In genomic region chr9:73566627-73567026, GRCh38 we compare ENCODE assay signal across 21 cellular contexts.
"Had no signal": no experiment of that assay in that cellular context is flagged by ENCODE, and none has a peak within 500 bp of the region (broad histone marks: within the 10 kb centered on the region; RNA-seq: fewer than 3 reads in every experiment).

No MANE protein-coding gene starts in this region.

- H3K36me3 ChIP-seq: colonic mucosa, esophagus muscularis mucosa, esophagus squamous epithelium, gastrocnemius medialis, gastroesophageal sphincter, heart left ventricle, heart right ventricle had no signal

- H3K4me3 ChIP-seq: colonic mucosa, coronary artery, dorsolateral prefrontal cortex, esophagus muscularis mucosa, esophagus squamous epithelium, gastrocnemius medialis, gastroesophageal sphincter, heart left ventricle, heart right ventricle had no signal

- FAIRE-seq: colon, endothelial cell of umbilical vein had no signal

- H3K27ac ChIP-seq: colonic mucosa, coronary artery, dorsolateral prefrontal cortex, epithelial cell of prostate, esophagus muscularis mucosa, esophagus squamous epithelium, foreskin keratinocyte, gastrocnemius medialis, gastroesophageal sphincter, heart left ventricle, heart right ventricle had no signal

- DNase-seq: colonic mucosa; cortex of kidney; dermis blood vessel endothelial cell; effector CD4-positive, alpha-beta T cell; effector CD8-positive, alpha-beta T cell; effector memory CD4-positive, alpha-beta T cell; effector memory CD8-positive, alpha-beta T cell; esophagus squamous epithelium; foreskin fibroblast; foreskin keratinocyte; gastrocnemius medialis; heart right ventricle had no signal

- H3K4me1 ChIP-seq: colonic mucosa, esophagus muscularis mucosa, esophagus squamous epithelium, foreskin keratinocyte, gastrocnemius medialis, gastroesophageal sphincter, heart left ventricle, heart right ventricle had no signal

- H3K9me3 ChIP-seq: colonic mucosa, esophagus muscularis mucosa, esophagus squamous epithelium, gastrocnemius medialis, gastroesophageal sphincter had no signal

- ATAC-seq: effector memory CD8-positive, alpha-beta T cell; esophagus mucosa; gastrocnemius medialis; gastroesophageal sphincter had no signal

- H3K27me3 ChIP-seq: colonic mucosa, esophagus muscularis mucosa, esophagus squamous epithelium, foreskin keratinocyte, gastrocnemius medialis, gastroesophageal sphincter, heart left ventricle, heart right ventricle had no signal
